Comparison of ENCODE assay signal across 1 cellular context in genomic region chr6:3355011-3355357, GRCh38.
TF ChIP-seq lines count a peak whose summit lies in the region.

No MANE protein-coding gene starts in this region.

TF ChIP-seq in K562, 482 proteins besides CTCF, POLR2A, EP300 and RAD21 (continued from another document):
- peak; percentile 30 to 60; a peak in 3 of 4 replicates for TF ChIP-seq MAZ (CRISPR knock-in tag; conservative IDR thresholded peaks at IDR 0.05 in 1 of 2, IDR thresholded peaks at IDR 0.05 in 1 of 2)
- TF ChIP-seq KLF10 (CRISPR knock-in tag; IDR thresholded peaks at IDR 0.05), result no peak
- TF ChIP-seq KDM4B (IDR thresholded peaks at IDR 0.05; ENCODE audit: borderline replicate concordance in 2 of 2, low read depth in 1 of 2), result no peak; a peak in 1 of 4 replicates
- no peak for TF ChIP-seq ZNF75A (CRISPR knock-in tag; IDR thresholded peaks at IDR 0.05)
- TF ChIP-seq, protein P1, sequence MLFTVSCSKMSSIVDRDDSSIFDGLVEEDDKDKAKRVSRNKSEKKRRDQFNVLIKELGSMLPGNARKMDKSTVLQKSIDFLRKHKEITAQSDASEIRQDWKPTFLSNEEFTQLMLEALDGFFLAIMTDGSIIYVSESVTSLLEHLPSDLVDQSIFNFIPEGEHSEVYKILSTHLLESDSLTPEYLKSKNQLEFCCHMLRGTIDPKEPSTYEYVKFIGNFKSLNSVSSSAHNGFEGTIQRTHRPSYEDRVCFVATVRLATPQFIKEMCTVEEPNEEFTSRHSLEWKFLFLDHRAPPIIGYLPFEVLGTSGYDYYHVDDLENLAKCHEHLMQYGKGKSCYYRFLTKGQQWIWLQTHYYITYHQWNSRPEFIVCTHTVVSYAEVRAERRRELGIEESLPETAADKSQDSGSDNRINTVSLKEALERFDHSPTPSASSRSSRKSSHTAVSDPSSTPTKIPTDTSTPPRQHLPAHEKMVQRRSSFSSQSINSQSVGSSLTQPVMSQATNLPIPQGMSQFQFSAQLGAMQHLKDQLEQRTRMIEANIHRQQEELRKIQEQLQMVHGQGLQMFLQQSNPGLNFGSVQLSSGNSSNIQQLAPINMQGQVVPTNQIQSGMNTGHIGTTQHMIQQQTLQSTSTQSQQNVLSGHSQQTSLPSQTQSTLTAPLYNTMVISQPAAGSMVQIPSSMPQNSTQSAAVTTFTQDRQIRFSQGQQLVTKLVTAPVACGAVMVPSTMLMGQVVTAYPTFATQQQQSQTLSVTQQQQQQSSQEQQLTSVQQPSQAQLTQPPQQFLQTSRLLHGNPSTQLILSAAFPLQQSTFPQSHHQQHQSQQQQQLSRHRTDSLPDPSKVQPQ (CRISPR knock-in tag; IDR thresholded peaks at IDR 0.05; ENCODE audit: borderline replicate concordance), result no peak
- peak; percentile 73 for TF ChIP-seq TCF3 (CRISPR knock-in tag; IDR thresholded peaks at IDR 0.05)
- TF ChIP-seq NFE2 (IDR thresholded peaks at IDR 0.05; ENCODE audit: low read depth), result no peak
- TF ChIP-seq BCOR (IDR thresholded peaks at IDR 0.05), result peak; percentile 36; the same call in 1 of the 2 replicates
- no peak for TF ChIP-seq FOXJ2 (tag; IDR thresholded peaks at IDR 0.05)
- TF ChIP-seq NBN (IDR thresholded peaks at IDR 0.05; ENCODE audit: low read depth), result peak; percentile 62; the same call in 1 of the 2 replicates
- no peak for TF ChIP-seq PURB (CRISPR knock-in tag; IDR thresholded peaks at IDR 0.05; ENCODE audit: low read depth)
- no peak for TF ChIP-seq ERF (CRISPR knock-in tag; IDR thresholded peaks at IDR 0.05)
- TF ChIP-seq ZNF347 (CRISPR knock-in tag; IDR thresholded peaks at IDR 0.05; ENCODE audit: low read depth), result no peak
- no peak for TF ChIP-seq ZC3H11A (IDR thresholded peaks at IDR 0.05; ENCODE audit: low read depth, low read length)
- TF ChIP-seq MYC (IDR thresholded peaks at IDR 0.05; ENCODE audit: low read depth, low read length), result peak; percentile 77
- TF ChIP-seq MYC (CRISPR knock-in tag; IDR thresholded peaks at IDR 0.05; ENCODE audit: borderline replicate concordance, low read depth), result no peak
- TF ChIP-seq ZBTB9 (CRISPR knock-in tag; IDR thresholded peaks at IDR 0.05), result no peak
- TF ChIP-seq ZSCAN29 (IDR thresholded peaks at IDR 0.05), result no peak
- peak; percentile 77 for TF ChIP-seq MTA2 (IDR thresholded peaks at IDR 0.05; ENCODE audit: low read depth)
- 0 out of 2 replicates have a peak, but pooled peaks have one; percentile 38 for TF ChIP-seq MEF2A (IDR thresholded peaks at IDR 0.05; ENCODE audit: control insufficient read depth, low read depth, low read length)
- TF ChIP-seq RAD51 (IDR thresholded peaks at IDR 0.05; ENCODE audit: borderline replicate concordance, low read depth), result no peak
- TF ChIP-seq CBFB (CRISPR knock-in tag; IDR thresholded peaks at IDR 0.05), result no peak
- TF ChIP-seq, protein P2, sequence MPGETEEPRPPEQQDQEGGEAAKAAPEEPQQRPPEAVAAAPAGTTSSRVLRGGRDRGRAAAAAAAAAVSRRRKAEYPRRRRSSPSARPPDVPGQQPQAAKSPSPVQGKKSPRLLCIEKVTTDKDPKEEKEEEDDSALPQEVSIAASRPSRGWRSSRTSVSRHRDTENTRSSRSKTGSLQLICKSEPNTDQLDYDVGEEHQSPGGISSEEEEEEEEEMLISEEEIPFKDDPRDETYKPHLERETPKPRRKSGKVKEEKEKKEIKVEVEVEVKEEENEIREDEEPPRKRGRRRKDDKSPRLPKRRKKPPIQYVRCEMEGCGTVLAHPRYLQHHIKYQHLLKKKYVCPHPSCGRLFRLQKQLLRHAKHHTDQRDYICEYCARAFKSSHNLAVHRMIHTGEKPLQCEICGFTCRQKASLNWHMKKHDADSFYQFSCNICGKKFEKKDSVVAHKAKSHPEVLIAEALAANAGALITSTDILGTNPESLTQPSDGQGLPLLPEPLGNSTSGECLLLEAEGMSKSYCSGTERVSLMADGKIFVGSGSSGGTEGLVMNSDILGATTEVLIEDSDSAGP (CRISPR knock-in tag; IDR thresholded peaks at IDR 0.05), result no peak
- peak; percentile 16 for TF ChIP-seq DACH1 (IDR thresholded peaks at IDR 0.05; ENCODE audit: partially characterized antibody)
- TF ChIP-seq PPARD (CRISPR knock-in tag; IDR thresholded peaks at IDR 0.05), result no peak
- peak; percentile 28; the same call in 1 of the 2 replicates for TF ChIP-seq CC2D1A (IDR thresholded peaks at IDR 0.05)
- TF ChIP-seq KLF1 (tag; IDR thresholded peaks at IDR 0.05), result no peak
- TF ChIP-seq ZBTB5 (IDR thresholded peaks at IDR 0.05), result no peak
- TF ChIP-seq ZNF165 (CRISPR knock-in tag; IDR thresholded peaks at IDR 0.05; ENCODE audit: borderline replicate concordance), result no peak
- no peak for TF ChIP-seq TAF15 (IDR thresholded peaks at IDR 0.05; ENCODE audit: low read depth, low read length)
- TF ChIP-seq ELK1 (CRISPR knock-in tag; IDR thresholded peaks at IDR 0.05), result no peak
- TF ChIP-seq ATF7 (IDR thresholded peaks at IDR 0.05), result no peak
- TF ChIP-seq TEAD4 (IDR thresholded peaks at IDR 0.05; ENCODE audit: low read length), result peak; percentile 67
- no peak for TF ChIP-seq TEAD4 (CRISPR knock-in tag; IDR thresholded peaks at IDR 0.05; ENCODE audit: borderline replicate concordance)
- no peak for TF ChIP-seq NR2C1 (IDR thresholded peaks at IDR 0.05)
- 0 out of 2 replicates have a peak, but pooled peaks have one; percentile 27 for TF ChIP-seq NR2C1 (tag; IDR thresholded peaks at IDR 0.05)
- peak; percentile 49; the same call in 1 of the 2 replicates for TF ChIP-seq PML (IDR thresholded peaks at IDR 0.05; ENCODE audit: low read length)
- TF ChIP-seq, protein P3, sequence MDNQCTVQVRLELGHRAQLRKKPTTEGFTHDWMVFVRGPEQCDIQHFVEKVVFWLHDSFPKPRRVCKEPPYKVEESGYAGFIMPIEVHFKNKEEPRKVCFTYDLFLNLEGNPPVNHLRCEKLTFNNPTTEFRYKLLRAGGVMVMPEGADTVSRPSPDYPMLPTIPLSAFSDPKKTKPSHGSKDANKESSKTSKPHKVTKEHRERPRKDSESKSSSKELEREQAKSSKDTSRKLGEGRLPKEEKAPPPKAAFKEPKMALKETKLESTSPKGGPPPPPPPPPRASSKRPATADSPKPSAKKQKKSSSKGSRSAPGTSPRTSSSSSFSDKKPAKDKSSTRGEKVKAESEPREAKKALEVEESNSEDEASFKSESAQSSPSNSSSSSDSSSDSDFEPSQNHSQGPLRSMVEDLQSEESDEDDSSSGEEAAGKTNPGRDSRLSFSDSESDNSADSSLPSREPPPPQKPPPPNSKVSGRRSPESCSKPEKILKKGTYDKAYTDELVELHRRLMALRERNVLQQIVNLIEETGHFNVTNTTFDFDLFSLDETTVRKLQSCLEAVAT (IDR thresholded peaks at IDR 0.05), result peak in 1 of 2 experiments; percentile 55; a peak in 1 of 4 replicates
- no peak for TF ChIP-seq MYNN (IDR thresholded peaks at IDR 0.05)
- TF ChIP-seq MYNN (CRISPR knock-in tag; IDR thresholded peaks at IDR 0.05), result no peak
- TF ChIP-seq SMARCA4 (IDR thresholded peaks at IDR 0.05), result peak; percentile 90
- TF ChIP-seq NUFIP1 (IDR thresholded peaks at IDR 0.05; ENCODE audit: partially characterized antibody), result peak; percentile 45
- no peak for TF ChIP-seq HCFC1 (IDR thresholded peaks at IDR 0.05; ENCODE audit: low read depth, low read length)
